Comparison of ENCODE assay signal across 8 cellular contexts in the genomic region with DNA sequence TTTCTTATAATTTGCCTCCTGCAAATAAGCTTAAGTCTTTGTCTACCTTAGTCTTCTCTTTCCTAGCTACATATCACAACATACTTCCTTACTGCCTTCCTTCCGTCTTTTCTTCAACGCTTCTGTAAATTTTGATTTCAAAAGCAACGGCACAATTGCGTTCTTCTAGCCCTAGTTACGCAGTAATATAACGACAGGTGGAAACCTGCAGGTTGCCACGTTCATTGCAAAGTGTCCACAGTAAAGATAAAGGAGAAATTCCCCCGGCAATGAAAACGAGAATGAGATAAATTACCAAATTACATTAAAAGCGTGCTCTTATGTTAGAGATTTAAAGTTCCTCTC. TPM values are rescaled to one million over a fixed set of nuclear protein-coding genes. Genes with fewer than 3 reads are reported as not detected.
DNase-seq lines count a peak whose midpoint lies in the region; ATAC-seq, FAIRE-seq and TF ChIP-seq lines count a peak whose summit lies in the region.

No MANE protein-coding gene starts in this region.

- CTCF ChIA-PET in HepG2 (lab: Yijun Ruan, JAX; ENCODE audit: low intra/inter-chr PET ratio, low total read pairs) = no interaction called here

- H3K4me1 ChIP-seq in CD4-positive, CD25-positive, alpha-beta regulatory T cell (ENCODE audit: control insufficient read depth, insufficient read depth, low read length, poor library complexity, severe bottlenecking) = peaks cover 34% of the 10 kb centered on the region
- H3K4me1 ChIP-seq in HUES6 (ENCODE audit: control insufficient read depth, insufficient read depth, low read length) = peaks cover 9% of the 10 kb centered on the region
- H3K4me1 ChIP-seq in ascending aorta = peaks cover 3 to 18% of the 10 kb centered on the region in 2 donors
- H3K4me1 ChIP-seq in HepG2 (ENCODE audit: insufficient read depth, low read length) = peaks cover 47% of the 10 kb centered on the region

- POLR2A ChIA-PET in HepG2 (lab: Yijun Ruan, JAX) = interaction anchor here (2.2 kb wide), 1 partner anchor 10 kb away, joined by 11 read pairs; no protein-coding TSS in a partner anchor

- DNase-seq in CD4-positive, CD25-positive, alpha-beta regulatory T cell = no peak
- DNase-seq in ascending aorta (ENCODE audit: low spot score in 2 of 2) = no peak
- no peak for DNase-seq in HepG2 (ENCODE audit: low spot score)
- DNase-seq in type B pancreatic cell (ENCODE audit: extremely low spot score, unreplicated experiment) = no peak
- DNase-seq in activated gamma-delta T cell treated with Interleukin-2 at 50 U/mL for 16 hours = no peak
- DNase-seq in NCI-H146 (lab: John Stamatoyannopoulos, UW) = no peak

- H3K27ac Mint-ChIP-seq in CD4-positive, CD25-positive, alpha-beta regulatory T cell = peak overlapping the region; percentile 95 to 100 (median 98)
- peak overlapping the region; percentile 97 for H3K27ac Mint-ChIP-seq in type B pancreatic cell

- peak; percentile 4 to 7 for ATAC-seq in CD4-positive, CD25-positive, alpha-beta regulatory T cell (ENCODE audit: low read depth in 2 of 2)
- peak; percentile 12 for ATAC-seq in GM19455 (IDR thresholded peaks at IDR 0.05; ENCODE audit: unreplicated experiment)
- ATAC-seq in HepG2 = peak; percentile 11

- TSS peak; percentile 84 for BruUV-seq in HepG2 (replicated peaks; lab: Mats Ljungman, UMichigan)

- WGBS in HepG2 (ENCODE audit: low lambda C conversion rate) = under 1% methylated on average over 10 of the region's 10 CpGs

- no peaks in the 10 kb centered on the region for H3K27me3 ChIP-seq in CD4-positive, CD25-positive, alpha-beta regulatory T cell (ENCODE audit: control insufficient read depth, insufficient read depth, low read length)
- H3K27me3 ChIP-seq in HUES6 (ENCODE audit: control insufficient read depth, insufficient read depth, low read length) (no peaks in the 10 kb centered on the region), ascending aorta (no peaks in the 10 kb centered on the region), HepG2 (ENCODE audit: control insufficient read depth in 1 of 2, insufficient read depth in 2 of 2, low read length in 2 of 2) (no peaks in the 10 kb centered on the region; a peak in 1 of 5 replicates)

- H3K9me3 ChIP-seq in CD4-positive, CD25-positive, alpha-beta regulatory T cell (ENCODE audit: control insufficient read depth in 2 of 2, low read length in 2 of 2) = no peaks in the 10 kb centered on the region
- H3K9me3 ChIP-seq in HUES6 (ENCODE audit: control insufficient read depth, insufficient read depth, low read depth, low read length) (peaks cover 7% of the 10 kb centered on the region; the same call in 1 of the 2 replicates), ascending aorta (peaks cover 0 to 10% of the 10 kb centered on the region in 2 donors), HepG2 (ENCODE audit: low read length) (peaks cover 12% of the 10 kb centered on the region; the same call in 1 of the 2 replicates)

- no peak for FAIRE-seq in HepG2 (lab: Jason Lieb, UNC)

- peak overlapping the region; percentile 90 for H2AFZ ChIP-seq in HepG2 (ENCODE audit: low read length)

- peaks cover 0 to under 1% (median 0%) of the 10 kb centered on the region in 7 donors for H3K9me3 Mint-ChIP-seq in CD4-positive, CD25-positive, alpha-beta regulatory T cell
- H3K9me3 Mint-ChIP-seq in type B pancreatic cell = no peaks in the 10 kb centered on the region

- peaks cover 28% of the 10 kb centered on the region for H3K36me3 ChIP-seq in CD4-positive, CD25-positive, alpha-beta regulatory T cell (ENCODE audit: control insufficient read depth, insufficient read depth, low read length)
- H3K36me3 ChIP-seq in HUES6 (ENCODE audit: control insufficient read depth, insufficient read depth, low read length) (peaks cover 33% of the 10 kb centered on the region), ascending aorta (peaks cover 15 to 18% of the 10 kb centered on the region in 2 donors), HepG2 (replicated peaks in 1 of 2; ENCODE audit: control insufficient read depth in 1 of 2, insufficient read depth in 2 of 2, low read length in 2 of 2) (peaks cover 3 to 29% of the 10 kb centered on the region in 2 experiments)

- no peak for TF ChIP-seq CTCF in ascending aorta (IDR thresholded peaks at IDR 0.05)
- no peak for TF ChIP-seq CTCF in HepG2 (CRISPR knock-in tag; IDR thresholded peaks at IDR 0.05)
- no peak for TF ChIP-seq CTCF in type B pancreatic cell (conservative IDR thresholded peaks at IDR 0.05)

- H3K36me3 Mint-ChIP-seq in CD4-positive, CD25-positive, alpha-beta regulatory T cell = peaks cover 10% of the 10 kb centered on the region
- H3K36me3 Mint-ChIP-seq in type B pancreatic cell = peaks cover 8% of the 10 kb centered on the region

- peak overlapping the region; percentile 100 for H3K4me3 ChIP-seq in CD4-positive, CD25-positive, alpha-beta regulatory T cell (ENCODE audit: low read depth, low read length)
- H3K4me3 ChIP-seq in HUES6 (ENCODE audit: low read depth, low read length) (peak overlapping the region; percentile 97), ascending aorta (peak overlapping the region; percentile 75 to 98), HepG2 (replicated peaks in 1 of 3; ENCODE audit: insufficient read depth in 1 of 3, low read depth in 2 of 3, low read length in 3 of 3) (peak overlapping the region; percentile 82 to 99 (median 95))

- no peak for TF ChIP-seq POLR2A in HepG2 (IDR thresholded peaks at IDR 0.05; ENCODE audit: insufficient read depth in 1 of 2, low read depth in 2 of 2, low read length in 2 of 2)

- H3K9ac ChIP-seq in HUES6 (ENCODE audit: low read length) (peak overlapping the region; percentile 97), HepG2 (ENCODE audit: insufficient read depth, low read depth, low read length) (peak overlapping the region; percentile 99)

- peak overlapping the region; percentile 96 for H3K27ac ChIP-seq in CD4-positive, CD25-positive, alpha-beta regulatory T cell (ENCODE audit: insufficient read depth, low read length, poor library complexity, severe bottlenecking)
- H3K27ac ChIP-seq in HUES6 (ENCODE audit: low read depth, low read length) (peak overlapping the region; percentile 95; the same call in 1 of the 2 replicates), ascending aorta (peak overlapping the region; percentile 89 to 95), HepG2 (ENCODE audit: extremely low read length, insufficient read depth, low read length) (peak overlapping the region; percentile 84)

- H3K4me1 Mint-ChIP-seq in CD4-positive, CD25-positive, alpha-beta regulatory T cell = peaks cover 7 to 48% (median 31%) of the 10 kb centered on the region in 4 donors
- H3K4me1 Mint-ChIP-seq in type B pancreatic cell (ENCODE audit: unreplicated experiment) = peaks cover 14% of the 10 kb centered on the region

- in situ Hi-C loops in HepG2 (cut with HindIII; ENCODE audit: extremely low pct_ligation_motif_present, low pct_unique_long_range_greater_than_20kb) = no loop called here

- peaks cover 6% of the 10 kb centered on the region for H3K27me3 Mint-ChIP-seq in CD4-positive, CD25-positive, alpha-beta regulatory T cell
- no peaks in the 10 kb centered on the region for H3K27me3 Mint-ChIP-seq in type B pancreatic cell

- H3K79me2 ChIP-seq in HepG2 (ENCODE audit: insufficient read depth, low read length) = peaks cover 34% of the 10 kb centered on the region

- intact Hi-C loops in ascending aorta (cut with DNase I) = loop anchor here (1.0 to 5.0 kb wide), 3 partner anchors 71 to 525 kb away; a partner anchor contains a TSS
- intact Hi-C loops in HepG2 (cut with micrococcal nuclease; ENCODE audit: unreplicated experiment) = no loop called here

- TF ChIP-seq EP300 in HepG2 (IDR thresholded peaks at IDR 0.05; ENCODE audit: low read depth in 2 of 2, low read length in 2 of 2) (no peak), HepG2 (CRISPR knock-in tag; IDR thresholded peaks at IDR 0.05; ENCODE audit: borderline replicate concordance) (no peak)

- H4K20me1 ChIP-seq in HepG2 (ENCODE audit: insufficient read depth, low read length) = no peaks in the 10 kb centered on the region

- no peak for TF ChIP-seq RAD21 in HepG2 (CRISPR knock-in tag; IDR thresholded peaks at IDR 0.05)

- H3K4me2 ChIP-seq in HepG2 (ENCODE audit: low read depth, low read length) = peak overlapping the region; percentile 96

- H3K4me3 Mint-ChIP-seq in CD4-positive, CD25-positive, alpha-beta regulatory T cell = peak overlapping the region; percentile 91 to 98 (median 95)
- peak overlapping the region; percentile 96 for H3K4me3 Mint-ChIP-seq in type B pancreatic cell

TF ChIP-seq in HepG2, 621 proteins besides CTCF, POLR2A, EP300 and RAD21 (continues in another document):
- TF ChIP-seq ZNF484 (CRISPR knock-in tag; IDR thresholded peaks at IDR 0.05; ENCODE audit: borderline replicate concordance, low read depth) (no peak), ZNF17 (CRISPR knock-in tag; IDR thresholded peaks at IDR 0.05) (no peak), ZNF264 (CRISPR knock-in tag; IDR thresholded peaks at IDR 0.05) (no peak)

RNA-seq across cellular contexts. Expression of a gene that starts 0.5 kb away (rescaled TPM):
- total RNA-seq in CD4-positive, CD25-positive, alpha-beta regulatory T cell = 97.3 TPM
- polyA plus RNA-seq in CD4-positive, CD25-positive, alpha-beta regulatory T cell = 100 to 1,000 TPM; 105 to 130 (median 111) TPM
- total RNA-seq in ascending aorta (60.3 TPM), HepG2 (2016; rRNA removed; fragmentation: Illumina TruSeq; extraction: Trizol) (224 and 322 TPM in 2 replicates), type B pancreatic cell (ENCODE audit: low replicate concordance) (91.3 and 98.7 TPM in 2 replicates)
- 39.2 and 39.5 TPM in 2 replicates for total RNA-seq in HepG2 (2016; cell fraction: cytosol; rRNA removed; fragmentation: Illumina TruSeq; extraction: Trizol; ENCODE audit: low read depth)
- total RNA-seq in HepG2 (2016; cell fraction: insoluble cytoplasmic fraction; rRNA removed; fragmentation: Illumina TruSeq; extraction: Trizol) = 228 and 320 TPM in 2 replicates
- total RNA-seq in HepG2 (2016; cell fraction: membrane; rRNA removed; fragmentation: Illumina TruSeq; extraction: Trizol) = 67.0 and 70.1 TPM in 2 replicates
- 118 and 124 TPM in 2 replicates for total RNA-seq in HepG2 (2016; cell fraction: nucleus; rRNA removed; fragmentation: Illumina TruSeq; extraction: Trizol)
- 104 and 105 TPM in 2 replicates for polyA plus RNA-seq in HepG2 (2011; rRNA removed)
- 82.0 and 102 TPM in 2 replicates for polyA plus RNA-seq in HepG2 (2011; cell fraction: cytosol; rRNA removed)
- 52.0 and 54.1 TPM in 2 replicates for polyA plus RNA-seq in HepG2 (2011; cell fraction: nucleus; rRNA removed)
- 127 and 139 TPM in 2 replicates for polyA plus RNA-seq in HepG2 (2012)
- 33.0 and 33.5 TPM in 2 replicates for polyA plus RNA-seq in HepG2 (2016; cell fraction: cytosol; fragmentation: Illumina TruSeq; extraction: Trizol; ENCODE audit: low read depth)
- 334 and 339 TPM in 2 replicates for polyA plus RNA-seq in HepG2 (2016; cell fraction: insoluble cytoplasmic fraction; fragmentation: Illumina TruSeq; extraction: Trizol; ENCODE audit: low read depth)
- polyA plus RNA-seq in HepG2 (2016; cell fraction: membrane; fragmentation: Illumina TruSeq; extraction: Trizol; ENCODE audit: low read depth) = 42.4 and 43.9 TPM in 2 replicates
- polyA plus RNA-seq in HepG2 (2016; cell fraction: nucleus; fragmentation: Illumina TruSeq; extraction: Trizol; ENCODE audit: insufficient read depth, low read depth) = 161 and 163 TPM in 2 replicates
- 83.5 and 125 TPM in 2 replicates for polyA minus RNA-seq in HepG2 (2011; rRNA and poly(A)+ RNA removed; ENCODE audit: low replicate concordance)
- polyA minus RNA-seq in HepG2 (2011; cell fraction: cytosol; rRNA and poly(A)+ RNA removed) = 53.7 and 59.7 TPM in 2 replicates
- 85.5 and 88.6 TPM in 2 replicates for polyA minus RNA-seq in HepG2 (2011; cell fraction: nucleus; rRNA and poly(A)+ RNA removed)
